Comparison of ENCODE assay signal across 16 cellular contexts in genomic region chr5:85512896-85513295, GRCh38.
DNase-seq lines count a peak whose midpoint lies in the region; ATAC-seq and TF ChIP-seq lines count a peak whose summit lies in the region.
"Had no signal": no experiment of that assay in that cellular context is flagged by ENCODE, and none has a peak within 500 bp of the region (broad histone marks: within the 10 kb centered on the region; RNA-seq: fewer than 3 reads in every experiment).

No MANE protein-coding gene starts in this region.

- CTCF ChIA-PET in HEK293T (lab: Yijun Ruan, JAX): no interaction called here

- in situ Hi-C loops in GM23248 (cut with MboI): no loop called here

- peaks cover 21% of the 10 kb centered on the region for H3K9me3 Mint-ChIP-seq in chondrocyte (ENCODE audit: low read depth)

- H3K4me1 ChIP-seq in GM23248 (ENCODE audit: insufficient read depth) (no peaks in the 10 kb centered on the region), psoas muscle (no peaks in the 10 kb centered on the region)
- H3K4me1 ChIP-seq: BLaER1, Caco-2 had no signal

- POLR2A ChIA-PET in HEK293T (lab: Yijun Ruan, JAX): no interaction called here

- H3K79me2 ChIP-seq in GM23248 (ENCODE audit: insufficient read depth): no peaks in the 10 kb centered on the region

- no peaks in the 10 kb centered on the region for H4K20me1 ChIP-seq in GM23248 (ENCODE audit: insufficient read depth)
- H4K20me1 ChIP-seq: BLaER1 had no signal

- WGBS in GM23248 (ENCODE audit: low coverage in 1 of 2, low lambda C conversion rate in 2 of 2, missing lambda C conversion rate in 2 of 2), 2 experiments: 28 to 45% methylated on average over 4 of the region's 4 CpGs
- 79 to 92% (median 87%) methylated on average over 4 of the region's 4 CpGs for WGBS in psoas muscle, 3 donors

- no peaks in the 10 kb centered on the region for H3K27me3 ChIP-seq in GM23248 (replicated peaks; ENCODE audit: insufficient read depth)
- H3K27me3 ChIP-seq in psoas muscle (ENCODE audit: insufficient read depth in 3 of 3, low read length in 2 of 3): no peaks in the 10 kb centered on the region
- H3K27me3 ChIP-seq: BLaER1 had no signal

- ATAC-seq in psoas muscle: no peak
- ATAC-seq: HCT116 had no signal

- no peak overlapping the region for H3K4me3 ChIP-seq in GM23248
- no peak overlapping the region for H3K4me3 ChIP-seq in psoas muscle
- H3K4me3 ChIP-seq: BLaER1 had no signal

- no peak overlapping the region for H3K4me3 Mint-ChIP-seq in chondrocyte (ENCODE audit: unreplicated experiment)
- H3K4me3 Mint-ChIP-seq: CD8-positive, alpha-beta memory T cell had no signal

- no peak overlapping the region for H3K4me2 ChIP-seq in GM23248 (ENCODE audit: unreplicated experiment)
- H3K4me2 ChIP-seq: BLaER1 had no signal

- H3K27ac ChIP-seq in GM23248: no peak overlapping the region
- H3K27ac ChIP-seq in psoas muscle: no peak overlapping the region
- H3K27ac ChIP-seq: 22Rv1, BLaER1 had no signal

- H3K9me2 ChIP-seq in GM23248 (ENCODE audit: insufficient read depth): no peaks in the 10 kb centered on the region

- intact Hi-C loops in psoas muscle (cut with DNase I): no loop called here

- H3K27me3 Mint-ChIP-seq in chondrocyte (ENCODE audit: low read depth): peaks cover 9% of the 10 kb centered on the region
- H3K27me3 Mint-ChIP-seq: CD8-positive, alpha-beta memory T cell had no signal

- H3K4me1 Mint-ChIP-seq in chondrocyte (ENCODE audit: low read depth): no peaks in the 10 kb centered on the region
- H3K4me1 Mint-ChIP-seq: CD8-positive, alpha-beta memory T cell had no signal

- H3K9me3 ChIP-seq in GM23248 (ENCODE audit: low read depth) (no peaks in the 10 kb centered on the region), psoas muscle (peaks cover 4% of the 10 kb centered on the region)
- H3K9me3 ChIP-seq: BLaER1, Caco-2 had no signal

- no peaks in the 10 kb centered on the region for H3K36me3 Mint-ChIP-seq in chondrocyte (ENCODE audit: low read depth)
- H3K36me3 Mint-ChIP-seq: CD8-positive, alpha-beta memory T cell had no signal

- no peaks in the 10 kb centered on the region for H3K36me3 ChIP-seq in GM23248 (ENCODE audit: low read depth)
- H3K36me3 ChIP-seq in psoas muscle (ENCODE audit: insufficient read depth in 1 of 2, low read depth in 1 of 2): no peaks in the 10 kb centered on the region
- H3K36me3 ChIP-seq: BLaER1 had no signal

- no peak overlapping the region for H3K27ac Mint-ChIP-seq in chondrocyte (ENCODE audit: unreplicated experiment)
- H3K27ac Mint-ChIP-seq: CD8-positive, alpha-beta memory T cell had no signal

- H2AFZ ChIP-seq in GM23248: no peak overlapping the region

- no peak overlapping the region for H3K9ac ChIP-seq in GM23248
- H3K9ac ChIP-seq: BLaER1 had no signal

- DNase-seq in DMS 273 (lab: John Stamatoyannopoulos, UW; ENCODE audit: unreplicated experiment): peak; percentile 2
- DNase-seq in DMS 273 treated with DMSO at 0.1 percent for 48 hours (lab: John Stamatoyannopoulos, UW): no peak
- peak; percentile 1 for DNase-seq in GM23248
- DNase-seq in chondrocyte (ENCODE audit: low spot score): peak; percentile 56
- DNase-seq in psoas muscle: peak; percentile 4 to 23
- no peak for DNase-seq in NCI-H2107 treated with DMSO at 0.1 percent for 48 hours (lab: John Stamatoyannopoulos, UW; ENCODE audit: unreplicated experiment)
- no peak for DNase-seq in stimulated activated CD4-positive, alpha-beta T cell treated with anti-CD3 and anti-CD28 coated beads, Interleukin-1b, Interleukin-23, amount 100 ng/mL, for 48 hours
- DNase-seq in HEK293T (ENCODE audit: extremely low spot score): no peak
- DNase-seq: Caco-2; CD8-positive, alpha-beta memory T cell; DMS79 treated with DMSO at 0.1 percent for 48 hours; GDM1; KBM-7 had no signal

- no peaks in the 10 kb centered on the region for H3F3A ChIP-seq in GM23248 (ENCODE audit: insufficient read depth)

- TF ChIP-seq CTCF in chondrocyte (IDR thresholded peaks at IDR 0.05) (no peak), psoas muscle (IDR thresholded peaks at IDR 0.05) (no peak)

TF ChIP-seq in HEK293T, 16 proteins besides CTCF, POLR2A, EP300 and RAD21:
- TF ChIP-seq NFRKB (IDR thresholded peaks at IDR 0.05) (no peak), FOXK2 (IDR thresholded peaks at IDR 0.05) (no peak), FOXA1 (IDR thresholded peaks at IDR 0.05) (no peak), BHLHE40 (IDR thresholded peaks at IDR 0.05; ENCODE audit: borderline replicate concordance) (no peak), TARDBP (IDR thresholded peaks at IDR 0.05) (no peak), ELF4 (IDR thresholded peaks at IDR 0.05) (no peak), CTBP1 (IDR thresholded peaks at IDR 0.05; ENCODE audit: borderline replicate concordance) (no peak), ARNT (IDR thresholded peaks at IDR 0.05) (no peak), LEF1 (IDR thresholded peaks at IDR 0.05; ENCODE audit: borderline replicate concordance) (no peak), FOXM1 (IDR thresholded peaks at IDR 0.05; ENCODE audit: borderline replicate concordance) (no peak), ZNF384 (IDR thresholded peaks at IDR 0.05) (no peak), SP1 (IDR thresholded peaks at IDR 0.05) (no peak), PKNOX1 (IDR thresholded peaks at IDR 0.05) (no peak), SUZ12 (IDR thresholded peaks at IDR 0.05) (no peak), HDGF (IDR thresholded peaks at IDR 0.05; ENCODE audit: borderline replicate concordance) (no peak), L3MBTL2 (conservative IDR thresholded peaks at IDR 0.05) (no peak)

Comparison
In these comparisons a context has a peak if more than half of its experiments do, and no peak if none do; other contexts are left out.
1. DNase-seq: peak in DMS 273 (single experiment), GM23248 (single experiment), chondrocyte (single experiment) and psoas muscle (2 of 2); none in DMS 273 treated with DMSO at 0.1 percent for 48 hours (single experiment), NCI-H2107 treated with DMSO at 0.1 percent for 48 hours (single experiment), stimulated activated CD4-positive, alpha-beta T cell treated with anti-CD3 and anti-CD28 coated beads, Interleukin-1b, Interleukin-23, amount 100 ng/mL, for 48 hours (single experiment) and HEK293T (single experiment).